Comparison of ENCODE assay signal across 28 cellular contexts in the genomic region with DNA sequence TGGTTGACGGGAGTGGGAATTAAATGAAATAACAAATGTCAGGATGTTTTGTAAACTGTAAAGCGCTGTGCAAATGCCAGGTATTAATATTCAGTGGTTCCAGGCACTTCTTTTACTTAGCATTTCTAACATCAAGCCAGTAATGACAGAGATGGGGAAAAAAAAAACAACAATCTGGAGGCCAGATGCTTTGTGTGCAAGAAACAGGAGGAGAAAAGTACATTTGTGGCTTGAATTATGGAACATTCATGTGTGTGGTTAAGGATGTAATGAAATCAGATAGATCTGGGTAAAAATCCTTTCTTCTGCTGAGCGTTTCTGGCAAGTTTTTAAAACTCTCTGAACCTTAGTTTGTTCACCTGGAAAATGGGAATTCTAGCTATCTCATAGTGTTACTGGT.
"Had no signal": no experiment of that assay in that cellular context is flagged by ENCODE, and none has a peak within 500 bp of the region (broad histone marks: within the 10 kb centered on the region; RNA-seq: fewer than 3 reads in every experiment).

No MANE protein-coding gene starts in this region.

- H3K4me3 Mint-ChIP-seq: effector memory CD8-positive, alpha-beta T cell; immature natural killer cell; memory B cell; natural killer cell; stimulated activated effector memory CD8-positive, alpha-beta T cell treated with anti-CD3 and anti-CD28 coated beads, Interleukin-12 subunit alpha, Interleukin-12 subunit beta, amount 100 ng/mL, for 72 hours had no signal

- H3K36me3 Mint-ChIP-seq: memory B cell; natural killer cell; stimulated activated effector memory CD8-positive, alpha-beta T cell treated with anti-CD3 and anti-CD28 coated beads, Interleukin-12 subunit alpha, Interleukin-12 subunit beta, amount 100 ng/mL, for 72 hours had no signal

- ATAC-seq: effector memory CD8-positive, alpha-beta T cell; foreskin keratinocyte; gastroesophageal sphincter; left colon; natural killer cell; psoas muscle; right cardiac atrium; stimulated activated effector memory CD8-positive, alpha-beta T cell treated with anti-CD3 and anti-CD28 coated beads, Interleukin-12 subunit alpha, Interleukin-12 subunit beta, amount 100 ng/mL, for 72 hours had no signal

- H3K4me1 ChIP-seq: foreskin keratinocyte, gastroesophageal sphincter, left ventricle myocardium inferior, psoas muscle, sigmoid colon, stomach, thyroid gland, vagina had no signal

- H3K9me3 Mint-ChIP-seq: effector memory CD8-positive, alpha-beta T cell; immature natural killer cell; memory B cell; natural killer cell had no signal

- H3K27me3 ChIP-seq: ovary, stomach, thyroid gland, vagina had no signal

- H3K4me3 ChIP-seq: gastroesophageal sphincter, left ventricle myocardium inferior, lung, ovary, psoas muscle, sigmoid colon, stomach, thyroid gland, vagina had no signal

- H3K9me3 ChIP-seq: gastroesophageal sphincter, left ventricle myocardium inferior, ovary, psoas muscle, sigmoid colon, stomach, thyroid gland, vagina had no signal

- DNase-seq: cortex of kidney; effector memory CD8-positive, alpha-beta T cell; foreskin keratinocyte; glutamatergic neuron; hypothalamus; immature natural killer cell; islet precursor cell; kidney glomerular epithelial cell; left colon; left ventricle myocardium inferior; natural killer cell; occipital lobe; ovary; posterior cingulate gyrus; psoas muscle; right cardiac atrium; sigmoid colon; stimulated activated CD4-positive, alpha-beta T cell treated with anti-CD3 and anti-CD28 coated beads, Interleukin-2, amount 100 ng/mL, for 24 hours; stimulated activated CD4-positive, alpha-beta T cell treated with anti-CD3 and anti-CD28 coated beads, Interleukin-4, amount 100 ng/mL, for 24 hours; stimulated activated naive CD4-positive, alpha-beta T cell treated with Interleukin-2 at 50 U/mL for 16 hours; stomach; thyroid gland; trophoblast cell had no signal

- H3K36me3 ChIP-seq: gastroesophageal sphincter, left ventricle myocardium inferior, ovary, sigmoid colon, stomach, thyroid gland, vagina had no signal

- H3K27ac Mint-ChIP-seq: memory B cell; natural killer cell; stimulated activated effector memory CD8-positive, alpha-beta T cell treated with anti-CD3 and anti-CD28 coated beads, Interleukin-12 subunit alpha, Interleukin-12 subunit beta, amount 100 ng/mL, for 72 hours had no signal

- H3K27me3 Mint-ChIP-seq: effector memory CD8-positive, alpha-beta T cell had no signal

- H3K27ac ChIP-seq: foreskin keratinocyte, gastroesophageal sphincter, left ventricle myocardium inferior, ovary, psoas muscle, sigmoid colon, stomach, thyroid gland, vagina had no signal
